In the genomic region with DNA sequence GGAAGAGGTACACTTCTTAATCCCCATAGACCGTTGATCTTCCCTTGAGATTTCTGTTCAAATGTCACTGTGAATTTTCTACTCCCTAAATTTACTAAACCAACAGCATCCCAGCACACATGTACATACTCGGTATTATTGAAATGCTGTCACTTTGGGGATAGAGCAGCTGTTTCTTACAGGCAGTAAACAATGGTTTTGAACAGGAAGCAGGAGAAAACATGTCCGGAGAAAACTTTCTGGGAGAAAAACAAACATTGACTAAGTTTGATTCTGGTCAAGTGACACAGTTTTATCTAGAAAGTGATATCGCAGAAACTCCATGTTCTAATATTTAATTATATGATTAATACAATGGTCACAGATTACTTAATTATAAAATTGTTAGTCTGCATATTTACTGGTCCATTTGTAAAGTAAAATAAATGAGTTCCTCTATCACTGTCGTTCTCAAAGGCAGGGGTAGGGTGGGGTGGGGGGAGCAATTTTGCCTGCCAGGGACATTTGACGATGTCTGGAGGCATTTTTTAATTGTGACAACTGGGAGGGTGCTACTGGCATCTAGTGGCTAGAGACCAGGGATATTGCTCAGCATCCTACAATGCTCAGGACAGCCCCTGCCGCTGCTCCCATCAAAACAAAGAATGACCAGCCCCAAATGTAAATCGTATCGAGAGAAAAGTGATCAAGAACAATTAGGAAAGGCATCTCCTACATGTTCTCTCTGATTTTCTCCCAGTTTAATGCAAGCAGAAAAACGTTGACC, we compare ENCODE assay signal across 21 cellular contexts. TPM values are rescaled to one million over a fixed set of nuclear protein-coding genes. Genes with fewer than 3 reads are reported as not detected.
DNase-seq lines count a peak whose midpoint lies in the region; ATAC-seq and TF ChIP-seq lines count a peak whose summit lies in the region.
"Had no signal": no experiment of that assay in that cellular context is flagged by ENCODE, and none has a peak within 500 bp of the region (broad histone marks: within the 10 kb centered on the region; RNA-seq: fewer than 3 reads in every experiment).

No MANE protein-coding gene starts in this region.

- H3K27ac Mint-ChIP-seq in WTC11, result no peak overlapping the region
- H3K27ac Mint-ChIP-seq: activated CD8-positive, alpha-beta memory T cell treated with anti-CD3 and anti-CD28 coated beads, Interleukin-2, amount 10 ng/mL, durations not matched to agents 7 days and 5 days; memory B cell; naive thymus-derived CD4-positive, alpha-beta T cell had no signal

- H3K36me3 ChIP-seq in heart left ventricle (no peaks in the 10 kb centered on the region), left ventricle myocardium inferior (no peaks in the 10 kb centered on the region)

- ATAC-seq in heart left ventricle (peak; percentile 25 to 73 (median 64)), WTC11 (peak; percentile 55)
- ATAC-seq: A549; activated CD8-positive, alpha-beta memory T cell treated with anti-CD3 and anti-CD28 coated beads, Interleukin-2, amount 10 ng/mL, durations not matched to agents 7 days and 5 days; naive thymus-derived CD4-positive, alpha-beta T cell had no signal

- no peaks in the 10 kb centered on the region for H3K4me1 Mint-ChIP-seq in WTC11
- H3K4me1 Mint-ChIP-seq: activated CD8-positive, alpha-beta memory T cell treated with anti-CD3 and anti-CD28 coated beads, Interleukin-2, amount 10 ng/mL, durations not matched to agents 7 days and 5 days; memory B cell; naive thymus-derived CD4-positive, alpha-beta T cell had no signal

- no peaks in the 10 kb centered on the region for H3K9me3 ChIP-seq in heart left ventricle
- H3K9me3 ChIP-seq in left ventricle myocardium inferior (replicated peaks), result no peaks in the 10 kb centered on the region
- H3K9me3 ChIP-seq: A549 had no signal

- H3K9me3 Mint-ChIP-seq in WTC11, result peaks cover 5% of the 10 kb centered on the region

- no peak overlapping the region for H3K4me3 ChIP-seq in heart left ventricle
- H3K4me3 ChIP-seq in left ventricle myocardium inferior, result no peak overlapping the region
- H3K4me3 ChIP-seq: A549 had no signal

- no peaks in the 10 kb centered on the region for H3K36me3 Mint-ChIP-seq in WTC11
- H3K36me3 Mint-ChIP-seq: activated CD8-positive, alpha-beta memory T cell treated with anti-CD3 and anti-CD28 coated beads, Interleukin-2, amount 10 ng/mL, durations not matched to agents 7 days and 5 days; memory B cell; naive thymus-derived CD4-positive, alpha-beta T cell had no signal

- TF ChIP-seq CTCF in heart left ventricle (IDR thresholded peaks at IDR 0.05), result peak in 8 of 12 donors; percentile 9 to 40 (median 28)
- TF ChIP-seq CTCF in WTC11 (IDR thresholded peaks at IDR 0.05), result no peak
- peak; percentile 46 for TF ChIP-seq CTCF in left ventricle myocardium inferior (IDR thresholded peaks at IDR 0.05; ENCODE audit: borderline replicate concordance)

- CTCF ChIA-PET in WTC11 (lab: Charles Lee), result no interaction called here

- H3K27ac ChIP-seq in heart left ventricle (peak overlapping the region in 2 of 12 donors; percentile 6 to 14), left ventricle myocardium inferior (replicated peaks) (no peak overlapping the region)
- H3K27ac ChIP-seq: A549 had no signal

- WGBS in heart left ventricle, 4 donors, result 35 to 47% (median 42%) methylated on average over 10 of the region's 10 CpGs

- DNase-seq in heart left ventricle, result no peak
- DNase-seq in cardiac septum (ENCODE audit: low spot score), result no peak
- DNase-seq in WTC11 (ENCODE audit: low spot score), result no peak
- no peak for DNase-seq in left ventricle myocardium inferior
- DNase-seq in pons (ENCODE audit: low spot score), result peak; percentile 27
- no peak for DNase-seq in NK-92 treated with Interleukin-12 subunit alpha and Interleukin-12 subunit beta, amount 100 ng/mL, for 24 hours (lab: John Stamatoyannopoulos, UW)
- DNase-seq in stimulated activated naive CD4-positive, alpha-beta T cell (lab: John Stamatoyannopoulos, UW), result no peak
- no peak for DNase-seq in ureter (ENCODE audit: low spot score)
- DNase-seq: activated CD4-positive, alpha-beta T cell treated with anti-CD3 and anti-CD28 coated beads for 4 hours; activated CD8-positive, alpha-beta memory T cell treated with anti-CD3 and anti-CD28 coated beads, Interleukin-2, amount 10 ng/mL, durations not matched to agents 7 days and 5 days; activated naive CD4-positive, alpha-beta T cell treated with anti-CD3 and anti-CD28 coated beads, Interleukin-2, amount 50 U/mL, for 16 hours; erythroblast; kidney; naive thymus-derived CD4-positive, alpha-beta T cell; NCI-H1436 treated with DMSO at 0.1 percent for 48 hours; NCI-H2171; posterior cingulate gyrus; SW 1271 had no signal

- no peak overlapping the region for H3K4me3 Mint-ChIP-seq in WTC11
- H3K4me3 Mint-ChIP-seq: activated CD8-positive, alpha-beta memory T cell treated with anti-CD3 and anti-CD28 coated beads, Interleukin-2, amount 10 ng/mL, durations not matched to agents 7 days and 5 days; memory B cell; naive thymus-derived CD4-positive, alpha-beta T cell had no signal

- H3K27me3 ChIP-seq in heart left ventricle, result no peaks in the 10 kb centered on the region
- H3K27me3 ChIP-seq in left ventricle myocardium inferior (ENCODE audit: low read depth), result no peaks in the 10 kb centered on the region

- POLR2A ChIA-PET in WTC11 (lab: Charles Lee), result no interaction called here

- intact Hi-C loops in heart left ventricle (cut with DNase I), result loop anchor here in 2 of 10 donors (5.0 kb wide), 1 partner anchor 71 kb away; the partner anchor contains the start of gene SEMA5A (in 2 of the 2)
- intact Hi-C loops in cardiac septum (cut with DNase I), result loop anchor here (5.0 to 10.0 kb wide), 3 partner anchors 71 to 463 kb away; partner anchors contain the start of gene SEMA5A
- intact Hi-C loops in left ventricle myocardium inferior (cut with micrococcal nuclease), result no loop called here

- TF ChIP-seq POLR2A in heart left ventricle (IDR thresholded peaks at IDR 0.05), result no peak

- H3K4me1 ChIP-seq in heart left ventricle (peaks cover 0 to 24% (median 14%) of the 10 kb centered on the region in 12 donors), left ventricle myocardium inferior (peaks cover 18% of the 10 kb centered on the region)
- H3K4me1 ChIP-seq: A549 had no signal

- H3K27me3 Mint-ChIP-seq in WTC11 (ENCODE audit: low read depth), result no peaks in the 10 kb centered on the region
- H3K27me3 Mint-ChIP-seq: activated CD8-positive, alpha-beta memory T cell treated with anti-CD3 and anti-CD28 coated beads, Interleukin-2, amount 10 ng/mL, durations not matched to agents 7 days and 5 days; memory B cell had no signal

TF ChIP-seq in WTC11, 78 proteins besides CTCF, POLR2A, EP300 and RAD21 (continues in another document):
- TF ChIP-seq CREB1 (CRISPR knock-in tag; IDR thresholded peaks at IDR 0.05) (no peak), PREB (CRISPR knock-in tag; IDR thresholded peaks at IDR 0.05; ENCODE audit: borderline replicate concordance) (no peak), TEAD4 (CRISPR knock-in tag; IDR thresholded peaks at IDR 0.05) (no peak), CDX4 (CRISPR knock-in tag; IDR thresholded peaks at IDR 0.05; ENCODE audit: borderline replicate concordance) (no peak), OVOL2 (CRISPR knock-in tag; IDR thresholded peaks at IDR 0.05; ENCODE audit: borderline replicate concordance) (no peak), GABPB1 (CRISPR knock-in tag; IDR thresholded peaks at IDR 0.05) (no peak)
- TF ChIP-seq, protein P1, sequence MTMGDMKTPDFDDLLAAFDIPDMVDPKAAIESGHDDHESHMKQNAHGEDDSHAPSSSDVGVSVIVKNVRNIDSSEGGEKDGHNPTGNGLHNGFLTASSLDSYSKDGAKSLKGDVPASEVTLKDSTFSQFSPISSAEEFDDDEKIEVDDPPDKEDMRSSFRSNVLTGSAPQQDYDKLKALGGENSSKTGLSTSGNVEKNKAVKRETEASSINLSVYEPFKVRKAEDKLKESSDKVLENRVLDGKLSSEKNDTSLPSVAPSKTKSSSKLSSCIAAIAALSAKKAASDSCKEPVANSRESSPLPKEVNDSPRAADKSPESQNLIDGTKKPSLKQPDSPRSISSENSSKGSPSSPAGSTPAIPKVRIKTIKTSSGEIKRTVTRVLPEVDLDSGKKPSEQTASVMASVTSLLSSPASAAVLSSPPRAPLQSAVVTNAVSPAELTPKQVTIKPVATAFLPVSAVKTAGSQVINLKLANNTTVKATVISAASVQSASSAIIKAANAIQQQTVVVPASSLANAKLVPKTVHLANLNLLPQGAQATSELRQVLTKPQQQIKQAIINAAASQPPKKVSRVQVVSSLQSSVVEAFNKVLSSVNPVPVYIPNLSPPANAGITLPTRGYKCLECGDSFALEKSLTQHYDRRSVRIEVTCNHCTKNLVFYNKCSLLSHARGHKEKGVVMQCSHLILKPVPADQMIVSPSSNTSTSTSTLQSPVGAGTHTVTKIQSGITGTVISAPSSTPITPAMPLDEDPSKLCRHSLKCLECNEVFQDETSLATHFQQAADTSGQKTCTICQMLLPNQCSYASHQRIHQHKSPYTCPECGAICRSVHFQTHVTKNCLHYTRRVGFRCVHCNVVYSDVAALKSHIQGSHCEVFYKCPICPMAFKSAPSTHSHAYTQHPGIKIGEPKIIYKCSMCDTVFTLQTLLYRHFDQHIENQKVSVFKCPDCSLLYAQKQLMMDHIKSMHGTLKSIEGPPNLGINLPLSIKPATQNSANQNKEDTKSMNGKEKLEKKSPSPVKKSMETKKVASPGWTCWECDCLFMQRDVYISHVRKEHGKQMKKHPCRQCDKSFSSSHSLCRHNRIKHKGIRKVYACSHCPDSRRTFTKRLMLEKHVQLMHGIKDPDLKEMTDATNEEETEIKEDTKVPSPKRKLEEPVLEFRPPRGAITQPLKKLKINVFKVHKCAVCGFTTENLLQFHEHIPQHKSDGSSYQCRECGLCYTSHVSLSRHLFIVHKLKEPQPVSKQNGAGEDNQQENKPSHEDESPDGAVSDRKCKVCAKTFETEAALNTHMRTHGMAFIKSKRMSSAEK (CRISPR knock-in tag; IDR thresholded peaks at IDR 0.05; ENCODE audit: borderline replicate concordance), result no peak

RNA-seq across cellular contexts. Expression of gene TAS2R1, which starts 12.2 kb away (rescaled TPM):
- total RNA-seq in heart left ventricle (not detected), cardiac septum (not detected), WTC11 (2021) (not detected in 3 replicates), left ventricle myocardium inferior (not detected), ureter (not detected)
- not detected for polyA plus RNA-seq in heart left ventricle
- total RNA-seq: activated CD8-positive, alpha-beta memory T cell treated with anti-CD3 and anti-CD28 coated beads, Interleukin-2, amount 10 ng/mL, durations not matched to agents 7 days and 5 days; frontal cortex; kidney; naive thymus-derived CD4-positive, alpha-beta T cell had no signal
- polyA plus RNA-seq: A549; naive thymus-derived CD4-positive, alpha-beta T cell had no signal
